ENCODE assay signal across 34 cellular contexts in genomic region chr19:34596989-34597388, GRCh38.
"Had no signal": no experiment of that assay in that cellular context is flagged by ENCODE, and none has a peak within 500 bp of the region (broad histone marks: within the 10 kb centered on the region; RNA-seq: fewer than 3 reads in every experiment).

No MANE protein-coding gene starts in this region.

- H3K9me3 ChIP-seq: MG63 had no signal

- H3K27ac ChIP-seq: KMS-11 had no signal

- H3K4me3 ChIP-seq: MG63 had no signal

- H3K36me3 ChIP-seq: MG63 had no signal

- DNase-seq: Karpas-422, Kasumi-1, KG1, MG63, MM.1S, MV-4-11, NCI-H1048, NCI-H1092, NCI-H1092 treated with DMSO at 0.1 percent for 48 hours, NCI-H1105, NCI-H1105 treated with DMSO at 0.1 percent for 48 hours, NCI-H1417, NCI-H1417 treated with DMSO at 0.1 percent for 48 hours, NCI-H1436, NCI-H1436 treated with DMSO at 0.1 percent for 48 hours, NCI-H146, NCI-H1694, NCI-H1694 treated with DMSO at 0.1 percent for 48 hours, NCI-H187, NCI-H187 treated with DMSO at 0.1 percent for 48 hours, NCI-H1930, NCI-H2029, NCI-H2029 treated with DMSO at 0.1 percent for 48 hours, NCI-H2081, NCI-H2081 treated with DMSO at 0.1 percent for 48 hours, NCI-H2107, NCI-H2171, NCI-H2171 treated with DMSO at 0.1 percent for 48 hours, NCI-H2227 treated with DMSO at 0.1 percent for 48 hours, NCI-H226, NCI-H345, NCI-H446, NCI-H446 treated with DMSO at 0.1 percent for 48 hours had no signal

- H3K4me2 ChIP-seq: KMS-11 had no signal

- H3K9ac ChIP-seq: KMS-11 had no signal

- H3K27me3 ChIP-seq: MG63 had no signal
